8 cellular contexts compared by ENCODE assay signal in the genomic region with DNA sequence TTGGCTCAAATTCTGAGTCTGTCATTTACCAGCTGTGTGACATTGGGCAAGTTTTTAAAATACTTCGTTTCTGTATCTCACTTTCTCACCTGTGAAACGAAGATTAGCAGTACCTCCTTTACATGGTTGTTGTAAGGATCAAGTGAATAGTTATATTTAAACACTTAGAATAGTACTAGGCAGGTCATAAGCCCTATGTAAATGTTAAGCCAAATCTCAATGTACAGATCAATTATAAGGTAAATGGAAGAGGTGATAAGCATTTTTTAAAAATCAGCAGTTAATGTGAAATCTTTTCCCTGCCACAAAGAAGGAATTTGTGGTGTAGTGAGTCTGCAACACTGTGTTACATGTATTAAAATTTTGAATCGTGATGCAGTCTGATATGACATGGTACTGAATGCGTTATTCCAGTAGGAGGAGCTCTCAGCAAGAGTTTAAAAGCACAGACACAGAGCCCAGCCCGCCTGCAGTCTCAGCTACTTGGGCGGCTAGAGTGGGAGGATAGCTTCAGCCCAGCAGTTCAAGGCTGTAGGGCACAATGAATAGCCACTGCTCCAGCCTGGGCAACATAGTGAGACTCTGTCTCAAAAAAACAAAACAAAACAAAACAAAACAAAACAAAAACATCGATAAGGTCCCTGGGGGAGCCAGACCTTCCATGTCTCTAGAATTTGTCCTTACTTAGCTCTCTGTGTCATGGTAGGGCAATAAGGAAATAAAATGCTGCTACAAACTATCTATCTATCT. TPM values are rescaled to one million over a fixed set of nuclear protein-coding genes. Genes with fewer than 3 reads are reported as not detected.
DNase-seq lines count a peak whose midpoint lies in the region; ATAC-seq, FAIRE-seq and TF ChIP-seq lines count a peak whose summit lies in the region.

No MANE protein-coding gene starts in this region.

- FAIRE-seq in islet of Langerhans (lab: Jason Lieb, UNC), result peak; percentile 68

- H3K36me3 ChIP-seq in ACC112 (ENCODE audit: insufficient read depth, low read length), result no peaks in the 10 kb centered on the region
- no peaks in the 10 kb centered on the region for H3K36me3 ChIP-seq in body of pancreas (replicated peaks in 1 of 2; ENCODE audit: insufficient read depth in 1 of 2, low read depth in 2 of 2)

- H2AFZ ChIP-seq in ACC112 (ENCODE audit: low read length, unreplicated experiment), result peak overlapping the region; percentile 3

- H3K9me3 ChIP-seq in body of pancreas, result no peaks in the 10 kb centered on the region

- intact Hi-C loops in body of pancreas (cut with DNase I), result loop anchor here (10.0 kb wide), 1 partner anchor 471 kb away; no protein-coding TSS in a partner anchor

- TF ChIP-seq POLR2A in body of pancreas (IDR thresholded peaks at IDR 0.05), result no peak

- TF ChIP-seq CTCF in body of pancreas (IDR thresholded peaks at IDR 0.05), result peak; percentile 42 to 78 (median 73)

- H3K4me1 ChIP-seq in ACC112 (ENCODE audit: control insufficient read depth, insufficient read depth, low read length, unreplicated experiment) (peaks cover 17% of the 10 kb centered on the region), body of pancreas (no peaks in the 10 kb centered on the region)

- no peaks in the 10 kb centered on the region for H3K79me2 ChIP-seq in ACC112 (ENCODE audit: control insufficient read depth, insufficient read depth, low read length, unreplicated experiment)

- 11 to 13% methylated on average over 7 of the region's 7 CpGs for WGBS in body of pancreas, 2 donors

- DNase-seq in NCI-H146 treated with DMSO at 0.1 percent for 48 hours (lab: John Stamatoyannopoulos, UW; ENCODE audit: unreplicated experiment) (peak; percentile 82), T follicular helper cell (ENCODE audit: low read depth) (peak; percentile 17), body of pancreas (peak; percentile 63 to 74 (median 72))
- DNase-seq in stimulated activated CD4-positive, alpha-beta T cell treated with anti-CD3 and anti-CD28 coated beads, Interleukin-2, amount 100 ng/mL, for 4 hours (ENCODE audit: low read depth), result peak; percentile 38

- no peak overlapping the region for H3K27ac ChIP-seq in ACC112 (ENCODE audit: low read depth, low read length)
- H3K27ac ChIP-seq in body of pancreas, result no peak overlapping the region

- no peak overlapping the region for H3K4me3 ChIP-seq in ACC112 (ENCODE audit: low read depth, low read length)
- H3K4me3 ChIP-seq in body of pancreas, result no peak overlapping the region

- ATAC-seq in GM18498 (IDR thresholded peaks at IDR 0.05; ENCODE audit: unreplicated experiment), result peak; percentile 96
- peak; percentile 97 for ATAC-seq in HG02870 (IDR thresholded peaks at IDR 0.05; ENCODE audit: unreplicated experiment)
- peak; percentile 91 for ATAC-seq in body of pancreas

- H3K27me3 ChIP-seq in ACC112 (ENCODE audit: insufficient read depth, low read length), result no peaks in the 10 kb centered on the region
- no peaks in the 10 kb centered on the region for H3K27me3 ChIP-seq in body of pancreas

RNA-seq across cellular contexts. Expression of a gene that starts 46.0 kb away (rescaled TPM):
- total RNA-seq in body of pancreas, result 1 to 10 TPM; 1.6 to 3.0 TPM

RNA-seq across cellular contexts. Expression of a gene that starts 46.0 kb away (rescaled TPM):
- 10 to 100 TPM; 10.5 to 14.8 TPM for total RNA-seq in body of pancreas

Comparison
In these comparisons a context has a peak if more than half of its experiments do, and no peak if none do; other contexts are left out.
1. DNase-seq: peak in every context shown above with its lines; median percentile 82 in NCI-H146 treated with DMSO at 0.1 percent for 48 hours; 72 in body of pancreas; 38 in stimulated activated CD4-positive, alpha-beta T cell treated with anti-CD3 and anti-CD28 coated beads, Interleukin-2, amount 100 ng/mL, for 4 hours; 17 in T follicular helper cell.